Comparison of ENCODE assay signal across 2 cellular contexts in the genomic region with DNA sequence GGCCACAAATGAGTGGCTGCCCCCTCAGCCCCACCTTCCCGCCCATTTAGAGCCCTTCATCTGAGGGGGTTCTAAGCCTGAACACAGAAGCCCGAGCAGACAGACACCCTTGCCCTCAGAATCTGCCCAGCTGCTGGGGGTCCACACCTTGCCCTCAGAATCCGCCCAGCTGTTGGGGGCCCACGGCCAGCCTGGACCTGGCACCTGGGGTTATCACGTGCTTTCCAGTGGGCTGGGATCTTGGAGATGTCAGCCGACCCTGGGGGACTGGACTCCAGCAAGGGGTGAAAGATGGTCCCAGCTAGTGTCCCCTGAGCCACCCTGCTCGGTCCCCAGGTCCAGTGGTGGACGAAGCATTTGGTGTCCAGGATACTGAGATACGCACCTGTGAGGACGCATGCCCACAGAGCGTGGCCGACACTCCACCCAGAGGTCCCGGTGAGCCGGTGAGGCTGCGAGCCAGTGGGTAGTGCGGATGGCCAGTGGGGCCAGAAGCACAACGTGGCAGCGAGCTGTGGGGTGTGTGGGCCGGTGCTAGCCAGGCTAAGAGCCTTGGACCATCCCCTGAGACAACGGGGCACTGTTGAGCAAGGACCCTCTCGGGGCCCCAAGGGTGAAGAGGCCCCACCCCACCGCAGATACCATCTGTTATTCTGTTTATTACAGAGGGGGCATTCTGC.
TF ChIP-seq lines count a peak whose summit lies in the region.

No MANE protein-coding gene starts in this region.

TF ChIP-seq in IMR-90, 13 proteins besides CTCF, POLR2A, EP300 and RAD21:
- TF ChIP-seq RFX5 (IDR thresholded peaks at IDR 0.05; ENCODE audit: low read depth, low read length) (no peak), BHLHE40 (IDR thresholded peaks at IDR 0.05; ENCODE audit: low read depth, low read length) (no peak), NFE2L2 (IDR thresholded peaks at IDR 0.05; ENCODE audit: low read depth, low read length) (no peak), ELK1 (IDR thresholded peaks at IDR 0.05; ENCODE audit: borderline replicate concordance, low read depth, low read length) (no peak), CEBPB (IDR thresholded peaks at IDR 0.05; ENCODE audit: low read depth, low read length) (no peak), FOS (IDR thresholded peaks at IDR 0.05; ENCODE audit: low read depth, low read length) (no peak), MAZ (IDR thresholded peaks at IDR 0.05; ENCODE audit: borderline replicate concordance, low read depth, low read length) (no peak), CHD1 (IDR thresholded peaks at IDR 0.05; ENCODE audit: low read depth, low read length) (no peak), MAFK (IDR thresholded peaks at IDR 0.05; ENCODE audit: low read depth, low read length) (no peak)
- TF ChIP-seq, protein P1, sequence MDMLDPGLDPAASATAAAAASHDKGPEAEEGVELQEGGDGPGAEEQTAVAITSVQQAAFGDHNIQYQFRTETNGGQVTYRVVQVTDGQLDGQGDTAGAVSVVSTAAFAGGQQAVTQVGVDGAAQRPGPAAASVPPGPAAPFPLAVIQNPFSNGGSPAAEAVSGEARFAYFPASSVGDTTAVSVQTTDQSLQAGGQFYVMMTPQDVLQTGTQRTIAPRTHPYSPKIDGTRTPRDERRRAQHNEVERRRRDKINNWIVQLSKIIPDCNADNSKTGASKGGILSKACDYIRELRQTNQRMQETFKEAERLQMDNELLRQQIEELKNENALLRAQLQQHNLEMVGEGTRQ (IDR thresholded peaks at IDR 0.05; ENCODE audit: low read depth, low read length), result no peak

TF ChIP-seq in H1, 55 proteins besides CTCF, POLR2A, EP300 and RAD21:
- TF ChIP-seq E2F6 (IDR thresholded peaks at IDR 0.05), result no peak
- no peak for TF ChIP-seq BACH1 (IDR thresholded peaks at IDR 0.05; ENCODE audit: low read length)
- TF ChIP-seq, protein P1 (IDR thresholded peaks at IDR 0.05; ENCODE audit: low read length), result no peak
- no peak for TF ChIP-seq RFX5 (IDR thresholded peaks at IDR 0.05; ENCODE audit: borderline replicate concordance, low read depth, low read length)
- TF ChIP-seq, protein P2, sequence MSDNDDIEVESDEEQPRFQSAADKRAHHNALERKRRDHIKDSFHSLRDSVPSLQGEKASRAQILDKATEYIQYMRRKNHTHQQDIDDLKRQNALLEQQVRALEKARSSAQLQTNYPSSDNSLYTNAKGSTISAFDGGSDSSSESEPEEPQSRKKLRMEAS (IDR thresholded peaks at IDR 0.05), result no peak
- TF ChIP-seq EZH2 (IDR thresholded peaks at IDR 0.05; ENCODE audit: low read depth, low read length, severe bottlenecking), result no peak
- no peak for TF ChIP-seq SAP30 (IDR thresholded peaks at IDR 0.05; ENCODE audit: insufficient read depth, insufficient replicate concordance, low read length)
- TF ChIP-seq SIN3A (conservative IDR thresholded peaks at IDR 0.05 in 1 of 2, IDR thresholded peaks at IDR 0.05 in 1 of 2; ENCODE audit: low read depth in 1 of 2, low read length in 2 of 2), result no peak
- TF ChIP-seq RBBP5 (IDR thresholded peaks at IDR 0.05; ENCODE audit: borderline replicate concordance, low read depth, low read length), result no peak
- TF ChIP-seq SIRT6 (IDR thresholded peaks at IDR 0.05; ENCODE audit: low read length), result no peak
- no peak for TF ChIP-seq JUN (IDR thresholded peaks at IDR 0.05; ENCODE audit: low read depth, low read length)
- TF ChIP-seq TEAD4 (IDR thresholded peaks at IDR 0.05; ENCODE audit: low read depth, low read length), result no peak
- no peak for TF ChIP-seq CTBP2 (IDR thresholded peaks at IDR 0.05; ENCODE audit: borderline replicate concordance, insufficient read depth, insufficient read length, low read length)
- TF ChIP-seq BCL11A (IDR thresholded peaks at IDR 0.05; ENCODE audit: low read depth in 2 of 2, low read length in 2 of 2), result no peak
- TF ChIP-seq SP1 (IDR thresholded peaks at IDR 0.05; ENCODE audit: low read depth, low read length), result no peak
- TF ChIP-seq GABPA (IDR thresholded peaks at IDR 0.05; ENCODE audit: borderline replicate concordance, insufficient read depth, low read length), result no peak
- TF ChIP-seq KDM1A (IDR thresholded peaks at IDR 0.05; ENCODE audit: borderline replicate concordance, low read length), result no peak
